Comparison of ENCODE assay signal across 8 cellular contexts in genomic region chr5:149345147-149345891, GRCh38. TPM values are rescaled to one million over a fixed set of nuclear protein-coding genes. Genes with fewer than 3 reads are reported as not detected.
DNase-seq lines count a peak whose midpoint lies in the region; ATAC-seq and TF ChIP-seq lines count a peak whose summit lies in the region.

Gene GRPEL2, plus strand, starts transcription at chr5:149345499. Its CDS starts 41 bp downstream, at chr5:149345540.

- peak in 1 of 3 donors; percentile 6 for TF ChIP-seq POLR2A in spleen (IDR thresholded peaks at IDR 0.05)

- in situ Hi-C loops in ACHN (cut with HindIII; ENCODE audit: low pct_ligation_motif_present, low pct_unique_long_range_greater_than_20kb, low sequenced_read_pairs), result no loop called here

- H3K4me3 ChIP-seq in WI38 (ENCODE audit: low read depth, low read length) (peak within 1 kb of the TSS; percentile 75), cardiac fibroblast (replicated peaks in 1 of 2; ENCODE audit: low read depth in 2 of 2, low read length in 2 of 2) (peak within 1 kb of the TSS; percentile 85 to 100), spleen (peak within 1 kb of the TSS; percentile 76 to 91 (median 82))

- ATAC-seq in GM18870 (IDR thresholded peaks at IDR 0.05; ENCODE audit: unreplicated experiment), result peak; percentile 93
- ATAC-seq in HG03135 (IDR thresholded peaks at IDR 0.05; ENCODE audit: unreplicated experiment), result peak; percentile 97

- H3K4me3 Mint-ChIP-seq in immature natural killer cell, result peak within 1 kb of the TSS; percentile 86 to 94 (median 92)

- intact Hi-C loops in spleen (cut with DNase I; ENCODE audit: low total_unique reads), result no loop called here

- H3K9me3 ChIP-seq in spleen, result no peaks in the 10 kb centered on the region

- no peaks in the 10 kb centered on the region for H3K9me3 Mint-ChIP-seq in immature natural killer cell

- TF ChIP-seq CTCF in WI38 (IDR thresholded peaks at IDR 0.05; ENCODE audit: low read depth, low read length) (no peak), cardiac fibroblast (IDR thresholded peaks at IDR 0.05; ENCODE audit: low read depth, low read length) (no peak), spleen (IDR thresholded peaks at IDR 0.05 in 8 of 11, conservative IDR thresholded peaks at IDR 0.05 in 3 of 11) (peak in 3 of 11 experiments; percentile 8 to 43 (median 8))

- peaks cover 12 to 55% (median 35%) of the 10 kb centered on the region in 6 donors for H3K4me1 ChIP-seq in spleen

- H3K4me1 Mint-ChIP-seq in immature natural killer cell, result peaks cover 43 to 58% of the 10 kb centered on the region in 2 donors

- peaks cover 2 to 13% (median 3%) of the 10 kb centered on the region in 3 donors for H3K27me3 Mint-ChIP-seq in immature natural killer cell (ENCODE audit: low read depth in 3 of 3)

- H3K27ac Mint-ChIP-seq in immature natural killer cell, result peak within 1 kb of the TSS; percentile 85 to 93 (median 92)

- H3K36me3 ChIP-seq in spleen, result peaks cover 0 to 32% (median 22%) of the 10 kb centered on the region in 6 donors

- peaks cover 14 to 17% (median 15%) of the 10 kb centered on the region in 3 donors for H3K36me3 Mint-ChIP-seq in immature natural killer cell

- DNase-seq in ACHN, result peak; percentile 95
- DNase-seq in NCI-H2227 treated with DMSO at 0.1 percent for 48 hours (lab: John Stamatoyannopoulos, UW), result peak; percentile 88
- peak; percentile 98 for DNase-seq in cardiac fibroblast (ENCODE audit: low read depth in 2 of 2)
- DNase-seq in immature natural killer cell, result peak; percentile 79 to 84 (median 79)
- peak; percentile 96 for DNase-seq in spleen

- no peaks in the 10 kb centered on the region for H3K27me3 ChIP-seq in spleen (replicated peaks in 1 of 7)

- WGBS in spleen, 5 donors, result 1 to 2% (median 1%) methylated on average over 44 to 54 of the region's 54 CpGs

- peak within 1 kb of the TSS; percentile 66 to 88 (median 79) for H3K27ac ChIP-seq in spleen

RNA-seq across cellular contexts. Expression of gene GRPEL2, which starts in this region (rescaled TPM):
- polyA plus RNA-seq in immature natural killer cell, result 1 to 10 TPM in 2 of 3 donors, under 1 TPM in 1; 0.88 to 4.5 (median 2.6) TPM
- total RNA-seq in spleen, result 10 to 100 TPM in 4 of 7 donors, 1 to 10 TPM in 3; 7.7 to 17.7 (median 11.2) TPM
- polyA plus RNA-seq in spleen, result 1 to 10 TPM; 4.6 to 5.9 (median 5.3) TPM

Comparison
In these comparisons a context has a peak if more than half of its experiments do, and no peak if none do; other contexts are left out.
1. Peak in every context shown above with its lines: DNase-seq, ATAC-seq, H3K4me3 ChIP-seq and H3K27ac ChIP-seq.